8 cellular contexts compared by ENCODE assay signal in the genomic region with DNA sequence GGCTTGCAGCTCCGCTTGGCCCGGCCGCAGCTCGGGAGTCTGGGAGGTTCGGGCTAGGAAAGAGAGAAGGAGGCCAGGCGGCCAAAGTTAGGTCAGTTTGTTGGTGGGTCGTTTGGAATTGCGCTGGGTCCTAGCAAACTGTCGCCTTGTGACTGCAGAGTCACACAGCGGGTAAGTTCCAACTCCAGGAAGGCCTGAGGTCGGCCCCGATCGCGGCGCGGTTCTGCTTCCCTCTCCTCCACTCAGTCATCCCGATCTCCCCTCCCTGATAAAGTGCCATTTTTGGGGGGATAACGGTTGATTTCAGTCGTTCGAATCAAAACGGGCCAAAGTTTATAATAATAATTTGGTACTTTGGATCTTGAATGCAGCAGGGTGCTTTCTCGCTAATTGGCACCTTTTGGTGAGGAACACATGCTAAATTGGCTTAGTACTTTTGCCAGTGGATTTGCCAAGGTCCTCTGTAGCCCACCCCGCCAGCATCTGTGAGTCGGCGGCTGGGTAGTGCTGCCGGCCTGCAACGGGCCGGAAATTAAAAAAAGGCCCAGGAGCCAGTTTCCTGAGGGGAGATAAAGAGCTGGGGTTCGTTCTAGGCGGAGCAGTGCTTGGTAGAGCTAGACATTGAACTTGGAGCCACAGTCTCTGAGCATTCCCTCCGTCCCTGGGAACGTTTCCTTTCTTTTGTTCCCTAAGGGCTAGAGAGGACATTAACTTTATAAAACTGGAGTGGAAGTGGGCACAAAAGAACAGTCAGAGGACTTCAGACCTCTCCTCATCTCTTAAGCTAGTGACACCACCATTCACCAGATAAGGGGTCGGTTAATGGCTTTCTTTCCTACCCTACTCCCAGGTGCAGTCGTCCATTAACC. TPM values are rescaled to one million over a fixed set of nuclear protein-coding genes. Genes with fewer than 3 reads are reported as not detected.
DNase-seq lines count a peak whose midpoint lies in the region; ATAC-seq, FAIRE-seq and TF ChIP-seq lines count a peak whose summit lies in the region.

No MANE protein-coding gene starts in this region.

- H3K9me2 ChIP-seq in PC-3 (replicated peaks; ENCODE audit: low read length), result no peaks in the 10 kb centered on the region

- TF ChIP-seq CTCF in GM20000 (IDR thresholded peaks at IDR 0.05; ENCODE audit: extremely low read depth, missing control alignments) (no peak), PC-3 (conservative IDR thresholded peaks at IDR 0.05; ENCODE audit: low read depth, low read length) (no peak), astrocyte of the spinal cord (IDR thresholded peaks at IDR 0.05; ENCODE audit: low read depth, low read length) (no peak), kidney (IDR thresholded peaks at IDR 0.05; ENCODE audit: borderline replicate concordance, extremely low read depth, insufficient read depth) (no peak)

- H2AFZ ChIP-seq in PC-3 (ENCODE audit: low read length), result peak overlapping the region; percentile 53; the same call in 1 of the 2 replicates

- no peaks in the 10 kb centered on the region for H3F3A ChIP-seq in PC-3 (ENCODE audit: low read length, unreplicated experiment)

- H4K20me1 ChIP-seq in BLaER1, result peaks cover 58% of the 10 kb centered on the region
- peaks cover 45% of the 10 kb centered on the region for H4K20me1 ChIP-seq in PC-3 (ENCODE audit: low read length)

- DNase-seq in GM20000 (ENCODE audit: low spot score) (peak; percentile 46), PC-3 (no peak), astrocyte of the spinal cord (ENCODE audit: low read depth, low spot score) (peak; percentile 22), kidney (no peak), NCI-H2196 (lab: John Stamatoyannopoulos, UW; ENCODE audit: unreplicated experiment) (no peak)
- peak; percentile 45 for DNase-seq in stimulated activated CD8-positive, alpha-beta memory T cell treated with anti-CD3 and anti-CD28 coated beads, Interleukin-4, amount 100 ng/mL, for 48 hours

- H3K9me3 ChIP-seq in BLaER1 (no peaks in the 10 kb centered on the region), PC-3 (ENCODE audit: low read length) (no peaks in the 10 kb centered on the region), kidney (ENCODE audit: control insufficient read depth in 1 of 2, low read length in 2 of 2) (no peaks in the 10 kb centered on the region)

- in situ Hi-C loops in astrocyte of the spinal cord (cut with HindIII; ENCODE audit: low sequenced_read_pairs), result no loop called here

- H3K4me1 ChIP-seq in BLaER1 (peaks cover 42% of the 10 kb centered on the region), PC-3 (ENCODE audit: insufficient read depth, low read length) (peaks cover 30% of the 10 kb centered on the region), kidney (ENCODE audit: control insufficient read depth in 1 of 2, insufficient read depth in 1 of 2, low read depth in 1 of 2, low read length in 2 of 2) (peaks cover 21 to 40% of the 10 kb centered on the region in 2 donors)

- TSS peak; percentile 55 for BruUV-seq in PC-3 (replicated peaks; lab: Mats Ljungman, UMichigan)

- H3K79me2 ChIP-seq in PC-3 (ENCODE audit: low read length), result peaks cover 62% of the 10 kb centered on the region

- no peaks in the 10 kb centered on the region for H3K27me3 ChIP-seq in BLaER1
- no peaks in the 10 kb centered on the region for H3K27me3 ChIP-seq in PC-3 (ENCODE audit: low read length)

- FAIRE-seq in kidney (lab: Jason Lieb, UNC), result no peak

- H3K36me3 ChIP-seq in BLaER1 (peaks cover 20% of the 10 kb centered on the region), PC-3 (ENCODE audit: low read depth, low read length) (no peaks in the 10 kb centered on the region; the same call in 1 of the 2 replicates), kidney (ENCODE audit: control insufficient read depth in 1 of 2, insufficient read depth in 2 of 2, low read length in 2 of 2) (no peaks in the 10 kb centered on the region)

- H3K27ac ChIP-seq in BLaER1 (peak overlapping the region; percentile 100), PC-3 (ENCODE audit: low read length) (peak overlapping the region; percentile 71), kidney (ENCODE audit: low read depth in 2 of 2, low read length in 2 of 2) (peak overlapping the region; percentile 2 to 88)

- peak overlapping the region; percentile 100 for H3K9ac ChIP-seq in BLaER1
- H3K9ac ChIP-seq in PC-3 (ENCODE audit: low read length), result peak overlapping the region; percentile 100
- H3K9ac ChIP-seq in kidney (ENCODE audit: low read length in 2 of 2), result peak overlapping the region; percentile 64 to 96

- CTCF ChIA-PET in PC-3 (lab: Charles Lee), result no interaction called here

- intact Hi-C loops in PC-3 (cut with micrococcal nuclease), result no loop called here
- intact Hi-C loops in kidney (cut with DNase I), result no loop called here

- ATAC-seq in PC-3 (peak; percentile 38), GM21786 (IDR thresholded peaks at IDR 0.05; ENCODE audit: unreplicated experiment) (no peak)

- H3K4me2 ChIP-seq in BLaER1 (peak overlapping the region; percentile 95), PC-3 (ENCODE audit: low read length) (peak overlapping the region; percentile 85)

- POLR2A ChIA-PET in PC-3 (lab: Charles Lee; ENCODE audit: unreplicated experiment), result interaction anchor here (0.8 kb wide), 1 partner anchor 61 kb away, joined by 3 read pairs; no protein-coding TSS in a partner anchor

- H3K4me3 ChIP-seq in BLaER1 (peak overlapping the region; percentile 99), PC-3 (ENCODE audit: low read length) (peak overlapping the region; percentile 96), astrocyte of the spinal cord (ENCODE audit: low read depth, low read length) (peak overlapping the region; percentile 82), kidney (ENCODE audit: low read length in 2 of 2) (peak overlapping the region; percentile 83 to 89)

RNA-seq across cellular contexts. Expression of a gene that starts 0.9 kb away (rescaled TPM):
- total RNA-seq in PC-3 (2014; rRNA removed) (50.7 and 72.0 TPM in 2 replicates), kidney (45.8 TPM)
- polyA plus RNA-seq in kidney (ENCODE audit: insufficient read depth, low read depth, low replicate concordance), result 70.0 TPM

RNA-seq across cellular contexts. Expression of a gene that starts 17.2 kb away (rescaled TPM):
- total RNA-seq in PC-3 (2014; rRNA removed) (0.29 TPM in 1 of 2 replicates, not detected in the other), kidney (0.22 TPM)
- not detected for polyA plus RNA-seq in kidney (ENCODE audit: insufficient read depth, low read depth, low replicate concordance)

Comparison
In these comparisons a context has a peak if more than half of its experiments do, and no peak if none do; other contexts are left out.
1. H3K27ac ChIP-seq: peak in every context shown above with its lines; median percentile 100 in BLaER1; 71 in PC-3; 45 in kidney.
2. DNase-seq: peak in GM20000 (single experiment), astrocyte of the spinal cord (single experiment) and stimulated activated CD8-positive, alpha-beta memory T cell treated with anti-CD3 and anti-CD28 coated beads, Interleukin-4, amount 100 ng/mL, for 48 hours (single experiment); none in PC-3 (single experiment), kidney (single experiment) and NCI-H2196 (single experiment).
3. Peak in every context shown above with its lines, with median percentiles within 50 percentile points of each other: H3K4me3 ChIP-seq and H3K9ac ChIP-seq.